ENCODE assay signal across 8 cellular contexts in genomic region chr3:184298759-184299487, GRCh38. TPM values are rescaled to one million over a fixed set of nuclear protein-coding genes. Genes with fewer than 3 reads are reported as not detected.
DNase-seq lines count a peak whose midpoint lies in the region; ATAC-seq and TF ChIP-seq lines count a peak whose summit lies in the region.

Gene PSMD2 (plus strand): TSS chr3:184299241. CDS start chr3:184299267, 26 bp downstream.

- peaks cover 5 to 21% of the 10 kb centered on the region in 2 donors for H3K36me3 ChIP-seq in prostate gland

- H3K27ac ChIP-seq in angular gyrus (ENCODE audit: low read depth, low read length) (peak within 1 kb of the TSS; percentile 71), prostate gland (peak within 1 kb of the TSS; percentile 78 to 81)

- TF ChIP-seq POLR2A in GM18505 (IDR thresholded peaks at IDR 0.05; ENCODE audit: borderline replicate concordance, extremely low read depth, insufficient read depth, insufficient read length): peak; percentile 79
- peak; percentile 56 for TF ChIP-seq POLR2A in prostate gland (IDR thresholded peaks at IDR 0.05)

- TF ChIP-seq CTCF in prostate gland (IDR thresholded peaks at IDR 0.05): peak in 1 of 4 experiments; percentile 20

- under 1% methylated on average over 64 of the region's 78 CpGs for WGBS in prostate gland

- peaks cover 5% of the 10 kb centered on the region for H3K4me1 ChIP-seq in prostate gland (replicated peaks)

- peak within 1 kb of the TSS; percentile 54 to 89 for H3K4me3 ChIP-seq in prostate gland

- peak; percentile 66 for DNase-seq in NCI-H187 treated with DMSO at 0.1 percent for 48 hours (lab: John Stamatoyannopoulos, UW)
- peak; percentile 95 to 98 (median 97) for DNase-seq in T-helper 2 cell
- DNase-seq in left ventricle myocardium superior: peak; percentile 99
- peak; percentile 96 for DNase-seq in prostate gland (ENCODE audit: low spot score)
- peak; percentile 98 for DNase-seq in ureter (ENCODE audit: low spot score)

- no peaks in the 10 kb centered on the region for H3K9me3 ChIP-seq in prostate gland

- intact Hi-C loops in left ventricle myocardium superior (cut with micrococcal nuclease): no loop called here
- intact Hi-C loops in prostate gland (cut with DNase I): loop anchor here (2.0 to 5.0 kb wide), 3 partner anchors 16 to 127 kb away; partner anchors contain the start of genes AP2M1, CLCN2, EIF4G1 and POLR2H

- ATAC-seq in GM18505 (IDR thresholded peaks at IDR 0.05; ENCODE audit: unreplicated experiment) (peak; percentile 92), HG02970 (IDR thresholded peaks at IDR 0.05; ENCODE audit: low FRiP score, unreplicated experiment) (peak; percentile 93), left ventricle myocardium superior (peak; percentile 99)

- H3K27me3 ChIP-seq in prostate gland (replicated peaks; ENCODE audit: insufficient read depth): no peaks in the 10 kb centered on the region

RNA-seq across cellular contexts. Expression of gene PSMD2, which starts in this region (rescaled TPM):
- total RNA-seq in left ventricle myocardium superior (242 TPM), prostate gland (100 to 1,000 TPM; 230 to 272 TPM), ureter (136 TPM)

Comparison
In these comparisons a context has a peak if more than half of its experiments do, and no peak if none do; other contexts are left out.
1. Peak in every context shown above with its lines: DNase-seq, ATAC-seq, H3K4me3 ChIP-seq and H3K27ac ChIP-seq.